Comparison of ENCODE assay signal across 1 cellular context in genomic region chr20:49795125-49795424, GRCh38.
A peak's percentile ranks its signal among the peaks of the same experiment; 100 is the strongest.
TF ChIP-seq lines count a peak whose summit lies in the region.

No MANE protein-coding gene starts in this region.

TF ChIP-seq in HEK293, 187 proteins besides CTCF, POLR2A, EP300 and RAD21:
- TF ChIP-seq ZNF623 (tag by site-specific recombination; IDR thresholded peaks at IDR 0.05) (peak; percentile 86), ZBTB49 (tag by site-specific recombination; IDR thresholded peaks at IDR 0.05; ENCODE audit: low read depth) (no peak)
